Comparison of ENCODE assay signal across 8 cellular contexts in the genomic region with DNA sequence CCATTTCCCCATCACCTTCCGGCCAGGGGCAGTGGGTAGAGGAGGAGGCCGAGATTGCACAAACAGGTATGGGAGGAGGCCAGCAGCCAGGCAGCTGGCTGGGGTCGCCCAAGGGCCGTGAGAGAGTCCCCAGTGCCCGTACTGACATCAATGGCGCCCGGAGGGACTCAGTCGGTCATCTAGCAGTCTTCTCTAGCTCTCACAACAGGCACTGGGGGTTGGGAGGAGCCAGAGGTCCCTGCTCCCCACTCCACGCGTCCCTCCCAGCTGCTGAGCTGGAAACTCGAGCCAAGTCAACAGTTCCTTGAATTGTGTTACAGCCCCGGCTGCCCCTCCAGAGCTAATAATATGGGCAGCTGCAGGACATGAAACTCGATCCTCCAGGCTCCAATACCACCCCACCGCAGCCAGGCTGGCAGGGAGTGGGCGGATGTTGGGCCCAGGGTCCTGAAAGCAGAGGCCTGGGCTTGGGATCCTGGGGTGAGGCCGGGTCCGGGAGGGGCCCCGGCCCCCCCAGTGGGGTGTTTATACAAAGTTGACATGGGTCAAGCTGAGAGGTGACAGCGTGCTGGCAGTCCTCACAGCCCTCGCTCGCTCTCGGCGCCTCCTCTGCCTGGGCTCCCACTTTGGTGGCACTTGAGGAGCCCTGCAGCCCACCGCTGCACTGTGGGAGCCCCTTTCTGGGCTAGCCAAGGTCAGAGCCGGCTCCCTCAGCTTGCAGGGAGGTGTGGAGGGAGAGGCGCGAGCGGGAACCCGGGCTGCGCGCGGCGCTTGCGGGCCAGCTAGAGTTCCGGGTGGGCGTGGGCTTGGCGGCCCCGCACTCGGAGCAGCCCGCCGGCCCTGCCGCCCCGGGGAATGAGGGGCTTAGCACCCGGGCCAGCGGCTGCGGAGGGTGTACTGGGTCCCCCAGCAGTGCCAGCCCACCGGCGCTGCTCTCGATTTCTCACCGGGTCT. TPM values are rescaled to one million over a fixed set of nuclear protein-coding genes. Genes with fewer than 3 reads are reported as not detected.
DNase-seq lines count a peak whose midpoint lies in the region; ATAC-seq and TF ChIP-seq lines count a peak whose summit lies in the region.
"Not testable (repeated sequence)": the region's sequence is repeated elsewhere in the genome, so short reads cannot be mapped to it uniquely, and the experiment has no call there.

No MANE protein-coding gene starts in this region.

- not testable (repeated sequence) for H3K27me3 Mint-ChIP-seq in activated CD4-positive, alpha-beta memory T cell treated with anti-CD3 and anti-CD28 coated beads, Interleukin-2, amount 10 ng/mL, durations not matched to agents 7 days and 5 days

- H3K9me2 ChIP-seq in Karpas-422 (replicated peaks; ENCODE audit: insufficient read depth, low read length) = not testable (repeated sequence)

- TF ChIP-seq POLR2A in heart left ventricle (IDR thresholded peaks at IDR 0.05) = peak in 1 of 2 donors; percentile 26

- H3K36me3 Mint-ChIP-seq in activated CD4-positive, alpha-beta memory T cell treated with anti-CD3 and anti-CD28 coated beads, Interleukin-2, amount 10 ng/mL, durations not matched to agents 7 days and 5 days (ENCODE audit: low read depth) = peaks cover 16% of the 10 kb centered on the region

- POLR2A ChIA-PET in A673 (lab: Charles Lee; ENCODE audit: low non-redundant PET) = not testable (repeated sequence)
- POLR2A ChIA-PET in activated CD4-positive, alpha-beta memory T cell treated with anti-CD3 and anti-CD28 coated beads, Interleukin-2, amount 10 ng/mL, durations not matched to agents 7 days and 5 days (lab: Charles Lee) = interaction anchor here (1.1 to 12.9 kb wide), 13 partner anchors 10 to 238 kb away, joined by 3 to 225 read pairs (median 6); a partner anchor contains a TSS

- not testable (repeated sequence) for H3K27me3 ChIP-seq in A673 (replicated peaks; ENCODE audit: insufficient read depth, low read depth, low read length, poor library complexity); Karpas-422 (ENCODE audit: low read length); heart left ventricle

- not testable (repeated sequence) for H3K9ac ChIP-seq in Karpas-422 (ENCODE audit: low read length)

- not testable (repeated sequence) for H3K4me2 ChIP-seq in Karpas-422 (ENCODE audit: low read depth, low read length, poor library complexity, severe bottlenecking)

- not testable (repeated sequence) for H3K79me2 ChIP-seq in Karpas-422 (ENCODE audit: low read length)

- H3K27ac ChIP-seq in A673 (ENCODE audit: low read depth, low read length, poor library complexity, severe bottlenecking) = peak overlapping the region; percentile 50
- H3K27ac ChIP-seq in Karpas-422 (ENCODE audit: low read length) = peak overlapping the region; percentile 100
- H3K27ac ChIP-seq in coronary artery = peak overlapping the region in 1 of 2 donors; percentile 72
- H3K27ac ChIP-seq in heart left ventricle = peak overlapping the region; percentile 54 to 91 (median 82)

- not testable (repeated sequence) for H3K36me3 ChIP-seq in A673 (ENCODE audit: insufficient read depth, low read length, poor library complexity, severe bottlenecking); Karpas-422 (ENCODE audit: insufficient read depth, low read length); heart left ventricle

- H3K4me1 Mint-ChIP-seq in activated CD4-positive, alpha-beta memory T cell treated with anti-CD3 and anti-CD28 coated beads, Interleukin-2, amount 10 ng/mL, durations not matched to agents 7 days and 5 days = peaks cover 82% of the 10 kb centered on the region

- not testable (repeated sequence) for H3K4me3 Mint-ChIP-seq in activated CD4-positive, alpha-beta memory T cell treated with anti-CD3 and anti-CD28 coated beads, Interleukin-2, amount 10 ng/mL, durations not matched to agents 7 days and 5 days

- H3K27ac Mint-ChIP-seq in activated CD4-positive, alpha-beta memory T cell treated with anti-CD3 and anti-CD28 coated beads, Interleukin-2, amount 10 ng/mL, durations not matched to agents 7 days and 5 days = peak overlapping the region; percentile 6

- not testable (repeated sequence) for DNase-seq in A673 (ENCODE audit: low spot score); Karpas-422; activated CD4-positive, alpha-beta memory T cell treated with anti-CD3 and anti-CD28 coated beads, Interleukin-2, amount 10 ng/mL, durations not matched to agents 7 days and 5 days; sciatic nerve (ENCODE audit: low spot score)
- peak; percentile 85 to 87 for DNase-seq in NCI-H524 (lab: John Stamatoyannopoulos, UW)
- peak; percentile 79 for DNase-seq in coronary artery (ENCODE audit: low spot score)
- peak; percentile 79 to 84 (median 82) for DNase-seq in heart left ventricle
- peak; percentile 56 for DNase-seq in midbrain (lab: John Stamatoyannopoulos, UW)

- 50 to 68% (median 61%) methylated on average over 40 to 50 of the region's 50 CpGs for WGBS in heart left ventricle, 4 donors

- H3K4me1 ChIP-seq in A673 (ENCODE audit: insufficient read depth, low read length, poor library complexity, severe bottlenecking) (peaks cover 34% of the 10 kb centered on the region), Karpas-422 (ENCODE audit: low read length) (peaks cover 77% of the 10 kb centered on the region), heart left ventricle (peaks cover 11 to 95% (median 48%) of the 10 kb centered on the region in 12 donors)

- intact Hi-C loops in A673 (cut with micrococcal nuclease; ENCODE audit: unreplicated experiment) (loop anchor here (5.0 to 10.0 kb wide), 2 partner anchors 101 to 278 kb away; no protein-coding TSS in a partner anchor), heart left ventricle (cut with DNase I) (loop anchor here in 6 of 10 donors (1.0 to 10.0 kb wide), 13 partner anchors 20 to 363 kb away; a partner anchor contains a TSS), sciatic nerve (cut with DNase I) (loop anchor here (10.0 kb wide), 1 partner anchor 361 kb away; a partner anchor contains a TSS)

- H3K9me3 ChIP-seq in A673 (ENCODE audit: low read depth, low read length, poor library complexity, severe bottlenecking); Karpas-422 (ENCODE audit: low read length); heart left ventricle: not testable (repeated sequence)

- H3K9me3 Mint-ChIP-seq in activated CD4-positive, alpha-beta memory T cell treated with anti-CD3 and anti-CD28 coated beads, Interleukin-2, amount 10 ng/mL, durations not matched to agents 7 days and 5 days = not testable (repeated sequence)

- H2AFZ ChIP-seq in Karpas-422 (ENCODE audit: low read length) = not testable (repeated sequence)

- H3K4me3 ChIP-seq in A673 (ENCODE audit: low read depth, low read length, poor library complexity, severe bottlenecking); Karpas-422 (ENCODE audit: low read length): not testable (repeated sequence)
- peak overlapping the region; percentile 13 for H3K4me3 ChIP-seq in coronary artery
- H3K4me3 ChIP-seq in heart left ventricle = peak overlapping the region in 10 of 12 donors; percentile 0 to 37 (median 21)

- not testable (repeated sequence) for BruUV-seq in A673 (replicated peaks; lab: Mats Ljungman, UMichigan)

- TF ChIP-seq CTCF in A673 (conservative IDR thresholded peaks at IDR 0.05; ENCODE audit: low read depth, low read length); coronary artery (IDR thresholded peaks at IDR 0.05); heart left ventricle (IDR thresholded peaks at IDR 0.05): not testable (repeated sequence)

- H4K20me1 ChIP-seq in Karpas-422 (ENCODE audit: insufficient read depth, low read depth, low read length) = not testable (repeated sequence)

- CTCF ChIA-PET in A673 (lab: Charles Lee) = not testable (repeated sequence)
- CTCF ChIA-PET in activated CD4-positive, alpha-beta memory T cell treated with anti-CD3 and anti-CD28 coated beads, Interleukin-2, amount 10 ng/mL, durations not matched to agents 7 days and 5 days (lab: Charles Lee) = interaction anchor here (0.7 to 6.1 kb wide), 16 partner anchors 7 to 277 kb away, joined by 3 to 65 read pairs (median 8); a partner anchor contains a TSS

- ATAC-seq in heart left ventricle (peak; percentile 21 to 68 (median 32)), sciatic nerve (peak; percentile 51)

RNA-seq across cellular contexts. Expression of a gene that starts 29.2 kb away (rescaled TPM):
- 29.5 and 31.2 TPM in 2 replicates for total RNA-seq in A673 (2021)
- total RNA-seq in Karpas-422 (2014; rRNA removed; shearing (Covaris generic); ENCODE audit: low replicate concordance) = 36.1 and 37.4 TPM in 2 replicates
- 10 to 100 TPM; 23.8 to 26.7 TPM for total RNA-seq in activated CD4-positive, alpha-beta memory T cell treated with anti-CD3 and anti-CD28 coated beads, Interleukin-2, amount 10 ng/mL, durations not matched to agents 7 days and 5 days
- 10 to 100 TPM; 23.8 to 42.5 (median 29.1) TPM for total RNA-seq in heart left ventricle
- 10 to 100 TPM; 21.1 to 36.0 TPM for polyA plus RNA-seq in heart left ventricle
- 50.0 TPM for total RNA-seq in sciatic nerve

RNA-seq across cellular contexts. Expression of a gene that starts 51.8 kb away (rescaled TPM):
- total RNA-seq in A673 (2021) (20.7 and 39.6 TPM in 2 replicates), heart left ventricle (10 to 100 TPM; 14.6 to 68.2 (median 40.4) TPM), sciatic nerve (232 TPM)
- total RNA-seq in Karpas-422 (2014; rRNA removed; shearing (Covaris generic); ENCODE audit: low replicate concordance) = 331 and 583 TPM in 2 replicates
- total RNA-seq in activated CD4-positive, alpha-beta memory T cell treated with anti-CD3 and anti-CD28 coated beads, Interleukin-2, amount 10 ng/mL, durations not matched to agents 7 days and 5 days = 100 to 1,000 TPM; 475 to 481 TPM
- polyA plus RNA-seq in heart left ventricle = 100 to 1,000 TPM in 1 of 2 donors, 10 to 100 TPM in 1; 59.4 to 112 TPM
